12 cellular contexts compared by ENCODE assay signal in genomic region chr4:139144911-139145551, GRCh38. TPM values are rescaled to one million over a fixed set of nuclear protein-coding genes. Genes with fewer than 3 reads are reported as not detected.
A peak's percentile ranks its signal among the peaks of the same experiment; 100 is the strongest.
DNase-seq lines count a peak whose midpoint lies in the region; ATAC-seq and TF ChIP-seq lines count a peak whose summit lies in the region.
"Had no signal": no experiment of that assay in that cellular context is flagged by ENCODE, and none has a peak within 500 bp of the region (broad histone marks: within the 10 kb centered on the region; RNA-seq: fewer than 3 reads in every experiment).

No MANE protein-coding gene starts in this region.

- 82% methylated on average over 3 of the region's 3 CpGs for WGBS in suprapubic skin

- no peak for TF ChIP-seq EP300 in suprapubic skin (IDR thresholded peaks at IDR 0.05)

- no peak overlapping the region for H3K27ac ChIP-seq in uterus
- H3K27ac ChIP-seq in suprapubic skin = no peak overlapping the region
- H3K27ac ChIP-seq: thoracic aorta had no signal

- DNase-seq in Right ventricle myocardium superior (no peak), cardiac septum (ENCODE audit: low spot score) (no peak), SHP77 (lab: John Stamatoyannopoulos, UW) (peak; percentile 1 to 4), kidney glomerular epithelial cell (lab: John Stamatoyannopoulos, UW) (peak; percentile 52), NCI-H446 treated with DMSO at 0.1 percent for 48 hours (lab: John Stamatoyannopoulos, UW) (no peak), uterus (no peak), amniotic stem cell (lab: John Stamatoyannopoulos, UW) (no peak), suprapubic skin (ENCODE audit: low spot score in 2 of 2) (no peak)
- DNase-seq: activated CD8-positive, alpha-beta T cell treated with anti-CD3 and anti-CD28 coated beads for 36 hours; activated naive CD8-positive, alpha-beta T cell treated with anti-CD3 and anti-CD28 coated beads for 36 hours; effector CD4-positive, alpha-beta T cell had no signal

- H3K4me1 ChIP-seq in uterus = peaks cover 0 to 8% of the 10 kb centered on the region in 2 donors
- peaks cover 24% of the 10 kb centered on the region for H3K4me1 ChIP-seq in suprapubic skin

- peak; percentile 40 for ATAC-seq in Right ventricle myocardium superior (ENCODE audit: poor library complexity)
- ATAC-seq: activated CD8-positive, alpha-beta T cell treated with anti-CD3 and anti-CD28 coated beads for 36 hours had no signal

- TF ChIP-seq POLR2A in uterus (IDR thresholded peaks at IDR 0.05) (no peak), suprapubic skin (IDR thresholded peaks at IDR 0.05) (no peak)

- H3K9me3 ChIP-seq in uterus (no peaks in the 10 kb centered on the region), suprapubic skin (no peaks in the 10 kb centered on the region)
- H3K9me3 ChIP-seq: thoracic aorta had no signal

- H3K27me3 ChIP-seq in uterus (no peaks in the 10 kb centered on the region), suprapubic skin (no peaks in the 10 kb centered on the region)

- intact Hi-C loops in Right ventricle myocardium superior (cut with DNase I) (no loop called here), cardiac septum (cut with DNase I) (loop anchor here (5.0 kb wide), 1 partner anchor 38 kb away; no protein-coding TSS in a partner anchor), uterus (cut with DNase I; ENCODE audit: low total_unique reads) (no loop called here)

- H3K36me3 ChIP-seq in uterus (no peaks in the 10 kb centered on the region), suprapubic skin (no peaks in the 10 kb centered on the region)
- H3K36me3 ChIP-seq: thoracic aorta had no signal

- H3K4me3 ChIP-seq in uterus = no peak overlapping the region
- H3K4me3 ChIP-seq in suprapubic skin = no peak overlapping the region
- H3K4me3 ChIP-seq: thoracic aorta had no signal

- TF ChIP-seq CTCF in uterus (IDR thresholded peaks at IDR 0.05) = no peak
- no peak for TF ChIP-seq CTCF in suprapubic skin (IDR thresholded peaks at IDR 0.05)

RNA-seq across cellular contexts. Expression of gene ELF2, which starts 32.0 kb away (rescaled TPM):
- 41.3 TPM for total RNA-seq in Right ventricle myocardium superior
- 31.0 TPM for total RNA-seq in cardiac septum
- 100 to 1,000 TPM in 2 of 4 donors, 10 to 100 TPM in 2; 65.8 to 103 (median 86.0) TPM for total RNA-seq in uterus
- 10 to 100 TPM; 32.0 to 92.0 (median 48.5) TPM for total RNA-seq in suprapubic skin

Comparison
In these comparisons a context has a peak if more than half of its experiments do, and no peak if none do; other contexts are left out.
1. DNase-seq: peak in SHP77 (2 of 2) and kidney glomerular epithelial cell (single experiment); none in Right ventricle myocardium superior (single experiment), cardiac septum (single experiment), NCI-H446 treated with DMSO at 0.1 percent for 48 hours (single experiment), uterus (0 of 2), amniotic stem cell (single experiment) and suprapubic skin (0 of 2).